Comparison of ENCODE assay signal across 21 cellular contexts in genomic region chr2:98892871-98893270, GRCh38.
"Had no signal": no experiment of that assay in that cellular context is flagged by ENCODE, and none has a peak within 500 bp of the region (broad histone marks: within the 10 kb centered on the region; RNA-seq: fewer than 3 reads in every experiment).

No MANE protein-coding gene starts in this region.

- H3K27me3 ChIP-seq: colonic mucosa, foreskin keratinocyte, pancreas, right lobe of liver, stomach, transverse colon had no signal

- H3K9me3 Mint-ChIP-seq: natural killer cell had no signal

- DNase-seq: colonic mucosa; dermis blood vessel endothelial cell; erythroblast; foreskin keratinocyte; immature natural killer cell; left colon; natural killer cell; nucleus accumbens; pancreas; psoas muscle; retina; right lobe of liver; stimulated activated CD4-positive, alpha-beta T cell treated with anti-CD3 and anti-CD28 coated beads, Interleukin-2, amount 100 ng/mL, for 24 hours; stimulated activated CD4-positive, alpha-beta T cell treated with anti-CD3 and anti-CD28 coated beads, Interleukin-4, amount 100 ng/mL, for 4 hours; stimulated activated naive CD4-positive, alpha-beta T cell; stomach; substantia nigra; transverse colon had no signal

- H3K4me3 Mint-ChIP-seq: immature natural killer cell, mesothelial cell of epicardium, natural killer cell, neural crest cell had no signal

- H3K27ac ChIP-seq: colonic mucosa, foreskin keratinocyte, pancreas, psoas muscle, right lobe of liver, stomach, thoracic aorta, transverse colon had no signal

- H3K4me1 ChIP-seq: colonic mucosa, foreskin keratinocyte, pancreas, psoas muscle, right lobe of liver, stomach, transverse colon had no signal

- H3K9me3 ChIP-seq: colonic mucosa, pancreas, psoas muscle, right lobe of liver had no signal

- H3K36me3 Mint-ChIP-seq: immature natural killer cell, mesothelial cell of epicardium, natural killer cell had no signal

- H3K4me3 ChIP-seq: colonic mucosa, pancreas, psoas muscle, right lobe of liver, stomach, thoracic aorta, transverse colon had no signal

- H3K4me1 Mint-ChIP-seq: immature natural killer cell, mesothelial cell of epicardium, natural killer cell had no signal

- H3K36me3 ChIP-seq: colonic mucosa, pancreas, right lobe of liver, stomach, thoracic aorta, transverse colon had no signal

- H3K27ac Mint-ChIP-seq: immature natural killer cell, mesothelial cell of epicardium, natural killer cell had no signal
